Comparison of ENCODE assay signal across 12 cellular contexts in the genomic region with DNA sequence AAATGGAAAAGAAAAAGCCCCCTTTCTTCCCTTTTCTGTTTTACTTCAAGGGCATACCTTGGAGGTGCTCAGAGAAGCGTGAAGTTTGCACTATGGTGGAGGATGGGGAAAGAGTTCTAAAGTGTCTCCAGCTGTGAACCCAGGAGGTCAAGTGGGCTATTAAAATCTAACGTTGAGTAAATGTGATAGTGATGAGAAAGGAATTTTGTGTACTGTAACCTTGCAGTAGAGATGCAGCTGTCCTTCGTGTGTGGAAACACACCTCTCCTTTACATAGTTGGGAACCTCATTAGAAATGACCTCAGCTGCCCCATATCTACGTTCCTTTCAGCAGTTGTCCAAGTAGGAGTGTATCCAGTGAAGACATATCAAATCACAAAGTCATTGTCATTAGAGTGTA. TPM values are rescaled to one million over a fixed set of nuclear protein-coding genes. Genes with fewer than 3 reads are reported as not detected.
DNase-seq lines count a peak whose midpoint lies in the region; ATAC-seq and TF ChIP-seq lines count a peak whose summit lies in the region.
"Had no signal": no experiment of that assay in that cellular context is flagged by ENCODE, and none has a peak within 500 bp of the region (broad histone marks: within the 10 kb centered on the region; RNA-seq: fewer than 3 reads in every experiment).

No MANE protein-coding gene starts in this region.

- TF ChIP-seq CTCF in HEK293 (tag by site-specific recombination; IDR thresholded peaks at IDR 0.05) (no peak), left lung (IDR thresholded peaks at IDR 0.05) (no peak)

- CTCF ChIA-PET in HEK293 (lab: Yijun Ruan, JAX), result no interaction called here

- H3K27me3 ChIP-seq in left lung (no peaks in the 10 kb centered on the region), Karpas-422 (ENCODE audit: low read length) (no peaks in the 10 kb centered on the region)

- peaks cover 8% of the 10 kb centered on the region for H3K79me2 ChIP-seq in Karpas-422 (ENCODE audit: low read length)

- ATAC-seq in left lung (peak; percentile 63), HG02759 (IDR thresholded peaks at IDR 0.05; ENCODE audit: unreplicated experiment) (no peak), GM21717 (IDR thresholded peaks at IDR 0.05; ENCODE audit: unreplicated experiment) (no peak), GM21390 (IDR thresholded peaks at IDR 0.05; ENCODE audit: unreplicated experiment) (no peak)
- ATAC-seq: activated CD8-positive, alpha-beta T cell treated with anti-CD3 and anti-CD28 coated beads, Interleukin-2, amount 10 ng/mL, durations not matched to agents 7 days and 5 days; natural killer cell had no signal

- no peak overlapping the region for H3K27ac ChIP-seq in HEK293 (ENCODE audit: extremely low read depth, low read depth, low read length)
- H3K27ac ChIP-seq in left lung, result no peak overlapping the region
- H3K27ac ChIP-seq in Karpas-422 (ENCODE audit: low read length), result no peak overlapping the region

- H3K4me1 ChIP-seq in HEK293 (ENCODE audit: control insufficient read depth, insufficient read depth, low read length), result no peaks in the 10 kb centered on the region
- peaks cover 0 to 4% of the 10 kb centered on the region in 2 donors for H3K4me1 ChIP-seq in left lung
- H3K4me1 ChIP-seq in Karpas-422 (ENCODE audit: low read length), result no peaks in the 10 kb centered on the region
- H3K4me1 ChIP-seq: HAP-1 had no signal

- POLR2A ChIA-PET in HEK293 (lab: Yijun Ruan, JAX), result interaction anchor here (1.0 kb wide), 1 partner anchor 27 kb away, joined by 3 read pairs; a partner anchor contains a TSS

- no peak overlapping the region for H2AFZ ChIP-seq in Karpas-422 (ENCODE audit: low read length)

- no peak overlapping the region for H3K4me3 ChIP-seq in HEK293 (ENCODE audit: low read depth, low read length)
- H3K4me3 ChIP-seq in left lung, result no peak overlapping the region
- H3K4me3 ChIP-seq in Karpas-422 (ENCODE audit: low read length), result no peak overlapping the region
- H3K4me3 ChIP-seq: HAP-1 had no signal

- no peaks in the 10 kb centered on the region for H3K9me3 ChIP-seq in HEK293 (ENCODE audit: control insufficient read depth, insufficient read depth, low read depth, low read length)
- no peaks in the 10 kb centered on the region for H3K9me3 ChIP-seq in left lung
- H3K9me3 ChIP-seq in Karpas-422 (ENCODE audit: low read length), result no peaks in the 10 kb centered on the region
- H3K9me3 ChIP-seq: HAP-1 had no signal

- H3K4me2 ChIP-seq in Karpas-422 (ENCODE audit: low read depth, low read length, poor library complexity, severe bottlenecking), result no peak overlapping the region

- no peaks in the 10 kb centered on the region for H3K9me2 ChIP-seq in Karpas-422 (replicated peaks; ENCODE audit: insufficient read depth, low read length)

- DNase-seq in EH (ENCODE audit: low read depth) (peak; percentile 36), NCI-H510A treated with DMSO at 0.1 percent for 48 hours (lab: John Stamatoyannopoulos, UW) (peak; percentile 75), left lung (no peak), Karpas-422 (no peak)
- DNase-seq: activated CD8-positive, alpha-beta T cell treated with anti-CD3 and anti-CD28 coated beads, Interleukin-2, amount 10 ng/mL, durations not matched to agents 7 days and 5 days; EL; natural killer cell had no signal

- H3K36me3 ChIP-seq in HEK293 (ENCODE audit: control insufficient read depth in 2 of 2, insufficient read depth in 1 of 2, low read length in 2 of 2) (peaks cover 0 to 35% of the 10 kb centered on the region in 2 experiments; a peak in 1 of 3 replicates), left lung (peaks cover 0 to 30% of the 10 kb centered on the region in 2 donors), Karpas-422 (ENCODE audit: insufficient read depth, low read length) (peaks cover 36% of the 10 kb centered on the region)

- H4K20me1 ChIP-seq in Karpas-422 (ENCODE audit: insufficient read depth, low read depth, low read length), result no peaks in the 10 kb centered on the region

- intact Hi-C loops in left lung (cut with DNase I), result no loop called here

- H3K9ac ChIP-seq in Karpas-422 (ENCODE audit: low read length), result no peak overlapping the region

TF ChIP-seq in HEK293, 187 proteins besides CTCF, POLR2A, EP300 and RAD21 (continues in another document):
- TF ChIP-seq, protein P1, sequence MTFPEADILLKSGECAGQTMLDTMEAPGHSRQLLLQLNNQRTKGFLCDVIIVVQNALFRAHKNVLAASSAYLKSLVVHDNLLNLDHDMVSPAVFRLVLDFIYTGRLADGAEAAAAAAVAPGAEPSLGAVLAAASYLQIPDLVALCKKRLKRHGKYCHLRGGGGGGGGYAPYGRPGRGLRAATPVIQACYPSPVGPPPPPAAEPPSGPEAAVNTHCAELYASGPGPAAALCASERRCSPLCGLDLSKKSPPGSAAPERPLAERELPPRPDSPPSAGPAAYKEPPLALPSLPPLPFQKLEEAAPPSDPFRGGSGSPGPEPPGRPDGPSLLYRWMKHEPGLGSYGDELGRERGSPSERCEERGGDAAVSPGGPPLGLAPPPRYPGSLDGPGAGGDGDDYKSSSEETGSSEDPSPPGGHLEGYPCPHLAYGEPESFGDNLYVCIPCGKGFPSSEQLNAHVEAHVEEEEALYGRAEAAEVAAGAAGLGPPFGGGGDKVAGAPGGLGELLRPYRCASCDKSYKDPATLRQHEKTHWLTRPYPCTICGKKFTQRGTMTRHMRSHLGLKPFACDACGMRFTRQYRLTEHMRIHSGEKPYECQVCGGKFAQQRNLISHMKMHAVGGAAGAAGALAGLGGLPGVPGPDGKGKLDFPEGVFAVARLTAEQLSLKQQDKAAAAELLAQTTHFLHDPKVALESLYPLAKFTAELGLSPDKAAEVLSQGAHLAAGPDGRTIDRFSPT (tag by site-specific recombination; IDR thresholded peaks at IDR 0.05), result peak; percentile 14; the same call in 1 of the 2 replicates
- no peak for TF ChIP-seq HOXC10 (CRISPR knock-in tag; IDR thresholded peaks at IDR 0.05)
- TF ChIP-seq ZNF184 (tag by site-specific recombination; IDR thresholded peaks at IDR 0.05), result no peak
- no peak for TF ChIP-seq ZNF175 (tag by site-specific recombination; IDR thresholded peaks at IDR 0.05)
- TF ChIP-seq ZNF391 (tag by site-specific recombination; IDR thresholded peaks at IDR 0.05; ENCODE audit: borderline replicate concordance, low read depth), result no peak
- TF ChIP-seq ZNF202 (tag by site-specific recombination; IDR thresholded peaks at IDR 0.05; ENCODE audit: borderline replicate concordance), result no peak
- peak; percentile 86 for TF ChIP-seq GLIS1 (tag by site-specific recombination; IDR thresholded peaks at IDR 0.05)
- TF ChIP-seq ZNF473 (tag by site-specific recombination; IDR thresholded peaks at IDR 0.05), result no peak
- TF ChIP-seq, protein P2, sequence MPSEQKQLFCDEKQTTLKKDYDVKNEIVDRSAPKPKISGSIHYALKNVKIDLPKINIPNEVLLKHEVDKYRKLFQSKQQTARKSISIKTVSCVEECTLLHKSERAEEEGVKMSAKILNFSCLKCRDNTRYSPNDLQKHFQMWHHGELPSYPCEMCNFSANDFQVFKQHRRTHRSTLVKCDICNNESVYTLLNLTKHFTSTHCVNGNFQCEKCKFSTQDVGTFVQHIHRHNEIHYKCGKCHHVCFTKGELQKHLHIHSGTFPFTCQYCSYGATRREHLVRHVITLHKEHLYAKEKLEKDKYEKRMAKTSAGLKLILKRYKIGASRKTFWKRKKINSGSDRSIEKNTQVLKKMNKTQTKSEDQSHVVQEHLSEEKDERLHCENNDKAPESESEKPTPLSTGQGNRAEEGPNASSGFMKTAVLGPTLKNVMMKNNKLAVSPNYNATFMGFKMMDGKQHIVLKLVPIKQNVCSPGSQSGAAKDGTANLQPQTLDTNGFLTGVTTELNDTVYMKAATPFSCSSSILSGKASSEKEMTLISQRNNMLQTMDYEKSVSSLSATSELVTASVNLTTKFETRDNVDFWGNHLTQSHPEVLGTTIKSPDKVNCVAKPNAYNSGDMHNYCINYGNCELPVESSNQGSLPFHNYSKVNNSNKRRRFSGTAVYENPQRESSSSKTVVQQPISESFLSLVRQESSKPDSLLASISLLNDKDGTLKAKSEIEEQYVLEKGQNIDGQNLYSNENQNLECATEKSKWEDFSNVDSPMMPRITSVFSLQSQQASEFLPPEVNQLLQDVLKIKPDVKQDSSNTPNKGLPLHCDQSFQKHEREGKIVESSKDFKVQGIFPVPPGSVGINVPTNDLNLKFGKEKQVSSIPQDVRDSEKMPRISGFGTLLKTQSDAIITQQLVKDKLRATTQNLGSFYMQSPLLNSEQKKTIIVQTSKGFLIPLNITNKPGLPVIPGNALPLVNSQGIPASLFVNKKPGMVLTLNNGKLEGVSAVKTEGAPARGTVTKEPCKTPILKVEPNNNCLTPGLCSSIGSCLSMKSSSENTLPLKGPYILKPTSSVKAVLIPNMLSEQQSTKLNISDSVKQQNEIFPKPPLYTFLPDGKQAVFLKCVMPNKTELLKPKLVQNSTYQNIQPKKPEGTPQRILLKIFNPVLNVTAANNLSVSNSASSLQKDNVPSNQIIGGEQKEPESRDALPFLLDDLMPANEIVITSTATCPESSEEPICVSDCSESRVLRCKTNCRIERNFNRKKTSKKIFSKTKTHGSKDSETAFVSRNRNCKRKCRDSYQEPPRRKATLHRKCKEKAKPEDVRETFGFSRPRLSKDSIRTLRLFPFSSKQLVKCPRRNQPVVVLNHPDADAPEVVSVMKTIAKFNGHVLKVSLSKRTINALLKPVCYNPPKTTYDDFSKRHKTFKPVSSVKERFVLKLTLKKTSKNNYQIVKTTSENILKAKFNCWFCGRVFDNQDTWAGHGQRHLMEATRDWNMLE (tag by site-specific recombination; conservative IDR thresholded peaks at IDR 0.05; ENCODE audit: low read depth), result no peak
- 0 out of 2 replicates have a peak, but pooled peaks have one; percentile 20 for TF ChIP-seq ZIC2 (tag by site-specific recombination; IDR thresholded peaks at IDR 0.05)
- TF ChIP-seq SP3 (tag by site-specific recombination; IDR thresholded peaks at IDR 0.05), result no peak
- no peak for TF ChIP-seq ZFP37 (tag by site-specific recombination; IDR thresholded peaks at IDR 0.05)
- TF ChIP-seq, protein P3, sequence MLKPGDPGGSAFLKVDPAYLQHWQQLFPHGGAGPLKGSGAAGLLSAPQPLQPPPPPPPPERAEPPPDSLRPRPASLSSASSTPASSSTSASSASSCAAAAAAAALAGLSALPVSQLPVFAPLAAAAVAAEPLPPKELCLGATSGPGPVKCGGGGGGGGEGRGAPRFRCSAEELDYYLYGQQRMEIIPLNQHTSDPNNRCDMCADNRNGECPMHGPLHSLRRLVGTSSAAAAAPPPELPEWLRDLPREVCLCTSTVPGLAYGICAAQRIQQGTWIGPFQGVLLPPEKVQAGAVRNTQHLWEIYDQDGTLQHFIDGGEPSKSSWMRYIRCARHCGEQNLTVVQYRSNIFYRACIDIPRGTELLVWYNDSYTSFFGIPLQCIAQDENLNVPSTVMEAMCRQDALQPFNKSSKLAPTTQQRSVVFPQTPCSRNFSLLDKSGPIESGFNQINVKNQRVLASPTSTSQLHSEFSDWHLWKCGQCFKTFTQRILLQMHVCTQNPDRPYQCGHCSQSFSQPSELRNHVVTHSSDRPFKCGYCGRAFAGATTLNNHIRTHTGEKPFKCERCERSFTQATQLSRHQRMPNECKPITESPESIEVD (tag by site-specific recombination; IDR thresholded peaks at IDR 0.05), result peak; percentile 73

RNA-seq across cellular contexts. Expression of a gene that starts 26.5 kb away (rescaled TPM):
- 100 to 1,000 TPM; 152 to 160 TPM for total RNA-seq in left lung
- 64.3 and 67.7 TPM in 2 replicates for total RNA-seq in Karpas-422 (2014; rRNA removed; shearing (Covaris generic); ENCODE audit: low replicate concordance)

Comparison
In these comparisons a context has a peak if more than half of its experiments do, and no peak if none do; other contexts are left out.
1. DNase-seq: peak in EH (single experiment) and NCI-H510A treated with DMSO at 0.1 percent for 48 hours (single experiment); none in left lung (0 of 2) and Karpas-422 (single experiment).